In the genomic region with DNA sequence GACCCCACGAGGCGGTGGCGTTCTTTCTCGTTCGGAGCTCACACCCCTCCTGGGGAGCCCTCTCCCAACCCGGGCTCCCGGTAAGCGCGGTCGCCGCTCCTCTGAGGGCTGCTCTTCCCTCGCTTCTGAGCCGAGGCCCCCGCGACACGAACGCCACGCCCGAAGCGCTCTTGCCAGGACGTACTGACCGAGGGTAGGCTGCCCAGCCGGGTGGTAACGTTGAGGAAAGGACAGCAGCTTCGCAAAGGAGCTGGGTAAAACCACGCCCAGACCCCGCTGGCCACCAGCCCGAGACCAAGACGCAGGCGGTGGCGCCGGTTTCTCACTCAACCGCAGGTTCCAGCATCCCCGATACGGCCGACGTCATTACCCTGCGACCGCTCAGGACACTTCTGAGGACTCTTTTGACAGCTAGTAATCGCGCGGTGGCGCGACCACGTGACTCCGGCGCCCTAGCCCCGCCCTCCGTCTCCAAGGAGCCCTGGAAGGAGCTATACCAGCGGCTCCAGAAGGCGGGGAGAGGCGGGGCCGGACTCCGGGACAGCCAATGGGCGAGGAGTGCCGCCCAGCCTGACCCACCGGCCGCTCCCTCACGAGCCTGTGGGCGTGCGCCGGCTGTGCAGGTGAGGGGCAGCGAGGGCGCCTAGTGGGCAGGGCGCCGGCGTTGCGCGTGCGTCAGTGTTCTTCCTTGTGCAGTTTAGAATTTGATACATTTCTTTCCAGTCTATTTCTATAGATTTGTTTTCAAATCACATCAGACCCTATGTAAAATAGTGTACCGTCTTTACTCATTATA, we compare ENCODE assay signal across 8 cellular contexts. TPM values are rescaled to one million over a fixed set of nuclear protein-coding genes. Genes with fewer than 3 reads are reported as not detected.
DNase-seq lines count a peak whose midpoint lies in the region; ATAC-seq and TF ChIP-seq lines count a peak whose summit lies in the region.

No MANE protein-coding gene starts in this region.

- peak; percentile 89 for DNase-seq in NCI-H2029 treated with DMSO at 0.1 percent for 48 hours (lab: John Stamatoyannopoulos, UW)
- DNase-seq in T1000 (lab: John Stamatoyannopoulos, UW) = peak; percentile 98
- DNase-seq in astrocyte of the hippocampus (ENCODE audit: low read depth, low spot score) = peak; percentile 100
- DNase-seq in hepatic stellate cell (ENCODE audit: low spot score) = peak; percentile 95
- peak; percentile 98 for DNase-seq in putamen (ENCODE audit: low spot score)
- DNase-seq in vagina (ENCODE audit: extremely low spot score in 2 of 2) = peak; percentile 100

- peaks cover 32% of the 10 kb centered on the region for H3K4me1 ChIP-seq in vagina

- H3K27ac ChIP-seq in vagina = peak overlapping the region; percentile 92

- peaks cover 0 to 17% of the 10 kb centered on the region in 2 donors for H3K36me3 ChIP-seq in vagina

- H3K9me3 ChIP-seq in vagina = no peaks in the 10 kb centered on the region

- TF ChIP-seq CTCF in vagina (IDR thresholded peaks at IDR 0.05) = peak in 1 of 3 experiments; percentile 33

- intact Hi-C loops in vagina (cut with DNase I) = loop anchor here (5.0 kb wide), 1 partner anchor 279 kb away; a partner anchor contains a TSS

- no peaks in the 10 kb centered on the region for H3K27me3 ChIP-seq in vagina

- TF ChIP-seq POLR2A in vagina (IDR thresholded peaks at IDR 0.05) = peak in 1 of 2 donors; percentile 62

- peak overlapping the region; percentile 47 to 64 for H3K4me3 ChIP-seq in vagina

- ATAC-seq in GM18511 (IDR thresholded peaks at IDR 0.05; ENCODE audit: unreplicated experiment) (peak; percentile 75), HG03025 (IDR thresholded peaks at IDR 0.05; ENCODE audit: low FRiP score, unreplicated experiment) (peak; percentile 64)

RNA-seq across cellular contexts. Expression of a gene that starts 4.0 kb away (rescaled TPM):
- 20.9 TPM for total RNA-seq in vagina

RNA-seq across cellular contexts. Expression of a gene that starts 7.4 kb away (rescaled TPM):
- 40.0 TPM for total RNA-seq in vagina

Comparison
In these comparisons a context has a peak if more than half of its experiments do, and no peak if none do; other contexts are left out.
1. Peak in every context shown above with its lines: DNase-seq, ATAC-seq, H3K4me3 ChIP-seq and H3K27ac ChIP-seq.